Comparison of ENCODE assay signal across 8 cellular contexts in the genomic region with DNA sequence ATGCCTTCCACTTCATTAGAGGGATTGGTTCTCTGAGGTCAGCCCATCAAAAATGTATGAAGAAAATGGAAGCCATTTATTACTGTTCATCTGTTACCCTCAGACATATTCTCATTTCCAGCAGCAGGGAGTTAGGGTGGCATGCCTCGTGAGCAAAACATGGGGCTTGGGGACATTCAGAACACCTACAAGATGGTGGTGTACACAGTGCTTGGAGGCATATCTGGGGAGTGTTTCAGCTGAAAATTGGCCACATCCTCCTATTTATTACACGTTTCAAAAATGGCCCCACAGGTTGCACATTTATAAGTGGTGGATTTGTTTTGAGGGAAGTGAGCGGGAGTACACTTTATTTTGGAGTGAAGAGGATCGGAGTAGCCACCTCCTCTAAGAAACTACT.
DNase-seq lines count a peak whose midpoint lies in the region; ATAC-seq and TF ChIP-seq lines count a peak whose summit lies in the region.

No MANE protein-coding gene starts in this region.

- no peaks in the 10 kb centered on the region for H4K20me1 ChIP-seq in BLaER1
- no peaks in the 10 kb centered on the region for H4K20me1 ChIP-seq in HCT116 (ENCODE audit: insufficient read depth)
- H4K20me1 ChIP-seq in osteoblast (ENCODE audit: insufficient read depth, low read length), result no peaks in the 10 kb centered on the region

- H3K36me3 ChIP-seq in BLaER1, result no peaks in the 10 kb centered on the region
- no peaks in the 10 kb centered on the region for H3K36me3 ChIP-seq in HCT116 (ENCODE audit: control insufficient read depth in 1 of 2, insufficient read depth in 2 of 2, low read length in 2 of 2)
- no peaks in the 10 kb centered on the region for H3K36me3 ChIP-seq in osteoblast (ENCODE audit: insufficient read depth, low read length)

- DNase-seq in HCT116 (ENCODE audit: low read depth, low spot score), result no peak
- no peak for DNase-seq in dorsolateral prefrontal cortex
- no peak for DNase-seq in osteoblast (ENCODE audit: insufficient read length, low spot score, missing footprints)
- DNase-seq in stimulated activated CD4-positive, alpha-beta T cell treated with anti-CD3 and anti-CD28 coated beads, Interleukin-12 subunit alpha, Interleukin-12 subunit beta, amount 100 ng/mL, for 4 hours, result no peak

- no TSS peak for BruUV-seq in HCT116 (replicated peaks; lab: Mats Ljungman, UMichigan)

- CTCF ChIA-PET in HCT116 (lab: Charles Lee), result no interaction called here

- RAD21 ChIA-PET in HCT116 (lab: Charles Lee; ENCODE audit: low non-redundant PET in 1 of 2, low total read pairs in 2 of 2, uncharacterized antibody in 2 of 2, unreplicated experiment in 2 of 2), result no interaction called here

- intact Hi-C loops in HCT116 (cut with micrococcal nuclease), result loop anchor here (5.0 to 10.0 kb wide), 2 partner anchors 549 to 626 kb away; no protein-coding TSS in a partner anchor
- intact Hi-C loops in dorsolateral prefrontal cortex (cut with DNase I), result loop anchor here (5.0 to 10.0 kb wide), 12 partner anchors 39 to 626 kb away; a partner anchor contains a TSS

- H3K9ac ChIP-seq in BLaER1 (peak overlapping the region; percentile 93), HCT116 (ENCODE audit: low read length) (no peak overlapping the region)

- peaks cover 5% of the 10 kb centered on the region for H3K79me2 ChIP-seq in HCT116 (ENCODE audit: insufficient read depth, low read length)
- H3K79me2 ChIP-seq in osteoblast (ENCODE audit: insufficient read depth, low read length), result peaks cover 21% of the 10 kb centered on the region

- H3K4me1 ChIP-seq in BLaER1, result peaks cover 32% of the 10 kb centered on the region
- peaks cover 23 to 45% of the 10 kb centered on the region in 2 experiments for H3K4me1 ChIP-seq in HCT116 (ENCODE audit: control insufficient read depth in 1 of 2, insufficient read depth in 2 of 2, low read length in 2 of 2)
- H3K4me1 ChIP-seq in osteoblast (ENCODE audit: insufficient read depth, low read length), result peaks cover 32% of the 10 kb centered on the region

- no peak for TF ChIP-seq RAD21 in HCT116 (IDR thresholded peaks at IDR 0.05; ENCODE audit: low read depth)

- no peak for TF ChIP-seq POLR2A in HCT116 (IDR thresholded peaks at IDR 0.05; ENCODE audit: borderline replicate concordance, extremely low read depth, insufficient read depth, insufficient read length)

- H3K9me3 ChIP-seq in BLaER1 (no peaks in the 10 kb centered on the region), HCT116 (ENCODE audit: control insufficient read depth in 1 of 2, insufficient read depth in 1 of 2, low read depth in 1 of 2, low read length in 2 of 2) (no peaks in the 10 kb centered on the region), osteoblast (ENCODE audit: low read depth, low read length) (no peaks in the 10 kb centered on the region)

- no peaks in the 10 kb centered on the region for H3K9me2 ChIP-seq in HCT116 (ENCODE audit: insufficient read depth)

- H3K4me3 ChIP-seq in BLaER1 (peak overlapping the region; percentile 76), HCT116 (replicated peaks in 1 of 2; ENCODE audit: low read depth in 1 of 2, low read length in 2 of 2) (no peak overlapping the region; a peak in 1 of 4 replicates), dorsolateral prefrontal cortex (peak overlapping the region in 50 of 59 donors; percentile 64 to 93 (median 82)), osteoblast (ENCODE audit: insufficient read depth, low read length) (peak overlapping the region; percentile 87)

- peak overlapping the region; percentile 97; the same call in 1 of the 2 replicates for H3K27ac ChIP-seq in BLaER1
- H3K27ac ChIP-seq in HCT116 (ENCODE audit: low read depth, low read length), result no peak overlapping the region
- peak overlapping the region in 46 of 59 donors; percentile 86 to 99 (median 98) for H3K27ac ChIP-seq in dorsolateral prefrontal cortex
- H3K27ac ChIP-seq in osteoblast (ENCODE audit: low read depth, low read length), result no peak overlapping the region

- POLR2A ChIA-PET in HCT116 (lab: Charles Lee), result no interaction called here

- ATAC-seq in HCT116, result no peak
- ATAC-seq in HG03520 (IDR thresholded peaks at IDR 0.05; ENCODE audit: unreplicated experiment), result no peak
- ATAC-seq in HG02798 (IDR thresholded peaks at IDR 0.05; ENCODE audit: poor library complexity, unreplicated experiment), result no peak
- no peak for ATAC-seq in HG03565 (IDR thresholded peaks at IDR 0.05; ENCODE audit: unreplicated experiment)

- H2AFZ ChIP-seq in HCT116 (ENCODE audit: low read depth, low read length, poor library complexity, severe bottlenecking), result no peak overlapping the region
- no peak overlapping the region for H2AFZ ChIP-seq in osteoblast (ENCODE audit: low read length)

- H3K27me3 ChIP-seq in BLaER1, result no peaks in the 10 kb centered on the region
- no peaks in the 10 kb centered on the region for H3K27me3 ChIP-seq in HCT116 (ENCODE audit: insufficient read depth, low read length)
- no peaks in the 10 kb centered on the region for H3K27me3 ChIP-seq in dorsolateral prefrontal cortex
- no peaks in the 10 kb centered on the region for H3K27me3 ChIP-seq in osteoblast (ENCODE audit: insufficient read depth, low read length)

- TF ChIP-seq CTCF in HCT116 (IDR thresholded peaks at IDR 0.05 in 2 of 3, conservative IDR thresholded peaks at IDR 0.05 in 1 of 3; ENCODE audit: borderline replicate concordance in 1 of 3, insufficient read depth in 1 of 3, low read depth in 2 of 3, low read length in 2 of 3), result no peak
- no peak for TF ChIP-seq CTCF in dorsolateral prefrontal cortex (IDR thresholded peaks at IDR 0.05 in 54 of 56, conservative IDR thresholded peaks at IDR 0.05 in 2 of 56; ENCODE audit: low read depth in 1 of 56, partially characterized antibody in 56 of 56)
- TF ChIP-seq CTCF in osteoblast (IDR thresholded peaks at IDR 0.05; ENCODE audit: extremely low read depth, low read depth, low read length), result no peak

- H3K4me2 ChIP-seq in BLaER1 (peak overlapping the region; percentile 86), HCT116 (ENCODE audit: low read length) (peak overlapping the region; percentile 85), osteoblast (ENCODE audit: insufficient read depth, low read length) (peak overlapping the region; percentile 91)

TF ChIP-seq in HCT116, 20 proteins besides CTCF, POLR2A, EP300 and RAD21:
- no peak for TF ChIP-seq TCF7L2 (IDR thresholded peaks at IDR 0.05; ENCODE audit: borderline replicate concordance, extremely low read depth, insufficient read depth, insufficient read length)
- TF ChIP-seq, protein P1, sequence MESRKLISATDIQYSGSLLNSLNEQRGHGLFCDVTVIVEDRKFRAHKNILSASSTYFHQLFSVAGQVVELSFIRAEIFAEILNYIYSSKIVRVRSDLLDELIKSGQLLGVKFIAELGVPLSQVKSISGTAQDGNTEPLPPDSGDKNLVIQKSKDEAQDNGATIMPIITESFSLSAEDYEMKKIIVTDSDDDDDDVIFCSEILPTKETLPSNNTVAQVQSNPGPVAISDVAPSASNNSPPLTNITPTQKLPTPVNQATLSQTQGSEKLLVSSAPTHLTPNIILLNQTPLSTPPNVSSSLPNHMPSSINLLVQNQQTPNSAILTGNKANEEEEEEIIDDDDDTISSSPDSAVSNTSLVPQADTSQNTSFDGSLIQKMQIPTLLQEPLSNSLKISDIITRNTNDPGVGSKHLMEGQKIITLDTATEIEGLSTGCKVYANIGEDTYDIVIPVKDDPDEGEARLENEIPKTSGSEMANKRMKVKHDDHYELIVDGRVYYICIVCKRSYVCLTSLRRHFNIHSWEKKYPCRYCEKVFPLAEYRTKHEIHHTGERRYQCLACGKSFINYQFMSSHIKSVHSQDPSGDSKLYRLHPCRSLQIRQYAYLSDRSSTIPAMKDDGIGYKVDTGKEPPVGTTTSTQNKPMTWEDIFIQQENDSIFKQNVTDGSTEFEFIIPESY (IDR thresholded peaks at IDR 0.05; ENCODE audit: extremely low read depth, insufficient replicate concordance, low read length), result no peak
- no peak for TF ChIP-seq ZNF274 (IDR thresholded peaks at IDR 0.05; ENCODE audit: low read depth, low read length)
- TF ChIP-seq EZH2 (IDR thresholded peaks at IDR 0.05), result no peak
- no peak for TF ChIP-seq SRF (IDR thresholded peaks at IDR 0.05; ENCODE audit: low read depth)
- TF ChIP-seq, protein P2, sequence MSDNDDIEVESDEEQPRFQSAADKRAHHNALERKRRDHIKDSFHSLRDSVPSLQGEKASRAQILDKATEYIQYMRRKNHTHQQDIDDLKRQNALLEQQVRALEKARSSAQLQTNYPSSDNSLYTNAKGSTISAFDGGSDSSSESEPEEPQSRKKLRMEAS (IDR thresholded peaks at IDR 0.05), result no peak
- TF ChIP-seq JUND (IDR thresholded peaks at IDR 0.05), result no peak
- TF ChIP-seq SIN3A (IDR thresholded peaks at IDR 0.05; ENCODE audit: low read depth), result no peak
- no peak for TF ChIP-seq EGR1 (IDR thresholded peaks at IDR 0.05; ENCODE audit: low read depth)
- TF ChIP-seq POLR2AphosphoS5 (IDR thresholded peaks at IDR 0.05; ENCODE audit: low read depth, low read length), result no peak
- TF ChIP-seq SP1 (IDR thresholded peaks at IDR 0.05; ENCODE audit: low read depth), result no peak
- TF ChIP-seq CBX3 (IDR thresholded peaks at IDR 0.05; ENCODE audit: low read depth), result no peak
- no peak for TF ChIP-seq FOSL1 (IDR thresholded peaks at IDR 0.05; ENCODE audit: low read depth)

Comparison
In these comparisons a context has a peak if more than half of its experiments do, and no peak if none do; other contexts are left out.
1. H3K27ac ChIP-seq: peak in BLaER1 (single experiment) and dorsolateral prefrontal cortex (46 of 59); none in HCT116 (single experiment) and osteoblast (single experiment).
2. H3K4me3 ChIP-seq: peak in BLaER1 (single experiment), dorsolateral prefrontal cortex (50 of 59) and osteoblast (single experiment); none in HCT116 (0 of 2).
3. Peak in every context shown above with its lines, with median percentiles within 50 percentile points of each other: H3K4me2 ChIP-seq.